Comparison of ENCODE assay signal across 11 cellular contexts in the genomic region with DNA sequence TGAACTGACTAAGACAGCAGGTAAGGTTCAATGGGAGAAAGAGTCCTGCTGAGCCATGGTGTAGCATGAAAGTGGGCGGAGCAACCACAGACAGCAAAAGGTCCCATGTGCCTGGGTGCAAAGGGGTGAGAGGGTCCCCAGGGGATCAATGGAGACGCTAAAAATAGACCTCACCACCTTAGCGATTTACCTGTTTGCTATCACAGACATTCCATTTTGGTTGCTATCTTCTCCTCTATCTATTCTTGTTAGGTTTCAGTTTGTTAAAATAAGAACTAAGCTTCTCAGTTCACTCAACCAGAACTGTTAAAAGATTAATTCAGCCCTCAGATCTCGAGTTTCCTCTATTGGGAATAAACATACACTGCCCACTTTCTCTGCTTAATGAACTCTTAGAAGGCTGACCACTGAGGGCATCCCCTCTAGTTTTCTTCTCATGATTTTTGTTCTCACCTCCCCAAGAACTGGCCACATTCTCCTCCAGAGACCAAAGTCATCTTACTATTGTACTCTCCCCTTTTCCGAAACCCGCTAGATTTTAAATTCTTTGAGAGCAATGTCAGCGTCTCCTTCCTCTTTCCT.
DNase-seq lines count a peak whose midpoint lies in the region; ATAC-seq lines count a peak whose summit lies in the region.
"Had no signal": no experiment of that assay in that cellular context is flagged by ENCODE, and none has a peak within 500 bp of the region (broad histone marks: within the 10 kb centered on the region; RNA-seq: fewer than 3 reads in every experiment).

No MANE protein-coding gene starts in this region.

- H3K27me3 Mint-ChIP-seq in naive B cell: peaks cover 0 to under 1% (median 0%) of the 10 kb centered on the region in 3 donors
- H3K27me3 Mint-ChIP-seq: activated naive CD4-positive, alpha-beta T cell treated with anti-CD3 and anti-CD28 coated beads, Interleukin-2, amount 50 U/mL, for 24 hours; central memory CD8-positive, alpha-beta T cell had no signal

- DNase-seq in naive B cell: peak; percentile 3
- no peak for DNase-seq in SKM-1 (lab: John Stamatoyannopoulos, UW; ENCODE audit: unreplicated experiment)
- no peak for DNase-seq in NCI-H2171 (lab: John Stamatoyannopoulos, UW)
- no peak for DNase-seq in kidney tubule cell (ENCODE audit: low spot score)
- DNase-seq in stimulated activated CD4-positive, alpha-beta T cell treated with anti-CD3 and anti-CD28 coated beads, Interleukin-4, amount 100 ng/mL, for 24 hours: no peak
- DNase-seq: T1000 had no signal

- H3K36me3 Mint-ChIP-seq in naive B cell: no peaks in the 10 kb centered on the region
- H3K36me3 Mint-ChIP-seq: activated naive CD4-positive, alpha-beta T cell treated with anti-CD3 and anti-CD28 coated beads, Interleukin-2, amount 50 U/mL, for 24 hours had no signal

- peaks cover 15 to 20% (median 18%) of the 10 kb centered on the region in 3 donors for H3K4me1 Mint-ChIP-seq in naive B cell
- H3K4me1 Mint-ChIP-seq: activated naive CD4-positive, alpha-beta T cell treated with anti-CD3 and anti-CD28 coated beads, Interleukin-2, amount 50 U/mL, for 24 hours; central memory CD8-positive, alpha-beta T cell had no signal

- ATAC-seq in GM18907 (IDR thresholded peaks at IDR 0.05; ENCODE audit: unreplicated experiment): peak; percentile 79
- ATAC-seq in GM21529 (IDR thresholded peaks at IDR 0.05; ENCODE audit: unreplicated experiment): peak; percentile 77
- peak; percentile 79 for ATAC-seq in HG03108 (IDR thresholded peaks at IDR 0.05; ENCODE audit: unreplicated experiment)
- ATAC-seq in naive B cell (ENCODE audit: low read depth in 2 of 2): peak; percentile 49 to 59

- H3K9me3 Mint-ChIP-seq in naive B cell: peaks cover 0 to 2% (median 0%) of the 10 kb centered on the region in 7 donors
- H3K9me3 Mint-ChIP-seq: activated naive CD4-positive, alpha-beta T cell treated with anti-CD3 and anti-CD28 coated beads, Interleukin-2, amount 50 U/mL, for 24 hours; central memory CD8-positive, alpha-beta T cell had no signal

- peak overlapping the region in 7 of 8 donors; percentile 23 to 84 (median 62) for H3K4me3 Mint-ChIP-seq in naive B cell
- H3K4me3 Mint-ChIP-seq: activated naive CD4-positive, alpha-beta T cell treated with anti-CD3 and anti-CD28 coated beads, Interleukin-2, amount 50 U/mL, for 24 hours; central memory CD8-positive, alpha-beta T cell had no signal

- peak overlapping the region in 5 of 6 donors; percentile 2 to 58 (median 29) for H3K27ac Mint-ChIP-seq in naive B cell
- H3K27ac Mint-ChIP-seq: activated naive CD4-positive, alpha-beta T cell treated with anti-CD3 and anti-CD28 coated beads, Interleukin-2, amount 50 U/mL, for 24 hours had no signal
